In genomic region chr3:107142171-107142570, GRCh38 we compare ENCODE assay signal across 17 cellular contexts.
DNase-seq lines count a peak whose midpoint lies in the region; ATAC-seq and TF ChIP-seq lines count a peak whose summit lies in the region.
"Had no signal": no experiment of that assay in that cellular context is flagged by ENCODE, and none has a peak within 500 bp of the region (broad histone marks: within the 10 kb centered on the region; RNA-seq: fewer than 3 reads in every experiment).

No MANE protein-coding gene starts in this region.

- no peak overlapping the region for H3K4me3 ChIP-seq in neuronal stem cell (ENCODE audit: low read length in 2 of 2)
- H3K4me3 ChIP-seq in mucosa of descending colon, result no peak overlapping the region
- H3K4me3 ChIP-seq: Peyer's patch, SK-N-MC had no signal

- H3K9ac ChIP-seq in neuronal stem cell (ENCODE audit: low read depth, low read length, poor library complexity), result no peak overlapping the region

- no peak for ATAC-seq in SK-N-SH treated with all-trans-retinoic acid at 6 μM for 48 hours
- no peak for ATAC-seq in mucosa of descending colon
- ATAC-seq: HepG2, T-cell had no signal

- H3K9me3 ChIP-seq in neuronal stem cell (replicated peaks in 1 of 2; ENCODE audit: control insufficient read depth in 2 of 2, insufficient read depth in 1 of 2, low read depth in 1 of 2, low read length in 2 of 2) (no peaks in the 10 kb centered on the region), mucosa of descending colon (no peaks in the 10 kb centered on the region)
- H3K9me3 ChIP-seq: BE2C had no signal

- H3K4ac ChIP-seq in neuronal stem cell (ENCODE audit: low read length), result no peak overlapping the region

- H2BK120ac ChIP-seq in neuronal stem cell (ENCODE audit: low read depth, low read length), result no peak overlapping the region

- intact Hi-C loops in mucosa of descending colon (cut with DNase I, micrococcal nuclease), result no loop called here

- DNase-seq in G401 (ENCODE audit: low spot score) (peak; percentile 88), NCI-H524 (lab: John Stamatoyannopoulos, UW) (peak; percentile 66 to 88), cerebellum (ENCODE audit: low spot score) (peak; percentile 44), neuronal stem cell (ENCODE audit: low spot score) (no peak), DMS53 treated with DMSO at 0.1 percent for 48 hours (lab: John Stamatoyannopoulos, UW; ENCODE audit: unreplicated experiment) (no peak), mucosa of descending colon (no peak)
- DNase-seq: BE2C; CD4-positive, alpha-beta T cell; KG1; NCI-H1048; NCI-H774; Peyer's patch; Right ventricle myocardium superior; T-cell had no signal

- H4K91ac ChIP-seq in neuronal stem cell (ENCODE audit: low read depth, low read length, poor library complexity), result no peak overlapping the region

- no peak overlapping the region for H2AFZ ChIP-seq in neuronal stem cell (ENCODE audit: low read length)

- no peak overlapping the region for H2AK5ac ChIP-seq in neuronal stem cell (ENCODE audit: low read depth, low read length)

- WGBS in neuronal stem cell (ENCODE audit: extremely low coverage in 2 of 2, insufficient read length in 2 of 2, insufficient replicate concordance in 1 of 2), 2 donors, result no CpG with 5 or more reads among the region's 1 CpG

- H3K14ac ChIP-seq in neuronal stem cell (ENCODE audit: low read length), result no peak overlapping the region

- H3K27me3 ChIP-seq in neuronal stem cell (ENCODE audit: control insufficient read depth in 3 of 3, insufficient read depth in 3 of 3, low read depth in 1 of 3, low read length in 3 of 3), result no peaks in the 10 kb centered on the region
- H3K27me3 ChIP-seq: BE2C, Peyer's patch had no signal

- no peak overlapping the region for H3K23ac ChIP-seq in neuronal stem cell (ENCODE audit: low read depth, low read length, poor library complexity)

- H2BK12ac ChIP-seq in neuronal stem cell (ENCODE audit: low read length), result no peak overlapping the region

- H2BK5ac ChIP-seq in neuronal stem cell (ENCODE audit: low read length), result no peak overlapping the region

- H3K4me2 ChIP-seq in neuronal stem cell (ENCODE audit: insufficient read depth, low read length, poor library complexity, severe bottlenecking), result no peak overlapping the region

- TF ChIP-seq CTCF in mucosa of descending colon (IDR thresholded peaks at IDR 0.05), result no peak

- no peak overlapping the region for H3K18ac ChIP-seq in neuronal stem cell (ENCODE audit: low read length)

- H4K8ac ChIP-seq in neuronal stem cell (ENCODE audit: low read depth, low read length), result no peak overlapping the region

- in situ Hi-C loops in G401 (cut with HindIII; ENCODE audit: low sequenced_read_pairs), result no loop called here

- H3K27ac ChIP-seq in neuronal stem cell (replicated peaks; ENCODE audit: low read length), result peak overlapping the region; percentile 59
- H3K27ac ChIP-seq: Peyer's patch, SK-N-MC had no signal

- no peaks in the 10 kb centered on the region for H3K79me1 ChIP-seq in neuronal stem cell (ENCODE audit: low read depth, low read length)

- H3K4me1 ChIP-seq in neuronal stem cell (ENCODE audit: control insufficient read depth in 2 of 2, insufficient read depth in 1 of 2, low read depth in 1 of 2, low read length in 2 of 2), result peaks cover 0 to 7% of the 10 kb centered on the region in 2 donors
- no peaks in the 10 kb centered on the region for H3K4me1 ChIP-seq in mucosa of descending colon (ENCODE audit: low read depth)
- H3K4me1 ChIP-seq: BE2C, Peyer's patch had no signal

- no peak overlapping the region for H2BK15ac ChIP-seq in neuronal stem cell (ENCODE audit: low read length)

- no peaks in the 10 kb centered on the region for H3K36me3 ChIP-seq in neuronal stem cell (replicated peaks in 1 of 2; ENCODE audit: control insufficient read depth in 2 of 2, insufficient read depth in 2 of 2, low read length in 2 of 2)
- H3K36me3 ChIP-seq in mucosa of descending colon (ENCODE audit: low read depth), result no peaks in the 10 kb centered on the region
- H3K36me3 ChIP-seq: BE2C, Peyer's patch had no signal

TF ChIP-seq in SK-N-SH treated with all-trans-retinoic acid at 6 μM for 48 hours, 23 proteins besides CTCF, POLR2A, EP300 and RAD21:
- TF ChIP-seq ZNF70 (CRISPR knock-in tag; IDR thresholded peaks at IDR 0.05), result no peak
- no peak for TF ChIP-seq SNAI2 (CRISPR knock-in tag; IDR thresholded peaks at IDR 0.05)
- TF ChIP-seq CSDC2 (CRISPR knock-in tag; IDR thresholded peaks at IDR 0.05), result no peak
- no peak for TF ChIP-seq ZFP30 (CRISPR knock-in tag; IDR thresholded peaks at IDR 0.05)
- TF ChIP-seq TOX (CRISPR knock-in tag; IDR thresholded peaks at IDR 0.05; ENCODE audit: borderline replicate concordance), result no peak
- TF ChIP-seq, protein P1, sequence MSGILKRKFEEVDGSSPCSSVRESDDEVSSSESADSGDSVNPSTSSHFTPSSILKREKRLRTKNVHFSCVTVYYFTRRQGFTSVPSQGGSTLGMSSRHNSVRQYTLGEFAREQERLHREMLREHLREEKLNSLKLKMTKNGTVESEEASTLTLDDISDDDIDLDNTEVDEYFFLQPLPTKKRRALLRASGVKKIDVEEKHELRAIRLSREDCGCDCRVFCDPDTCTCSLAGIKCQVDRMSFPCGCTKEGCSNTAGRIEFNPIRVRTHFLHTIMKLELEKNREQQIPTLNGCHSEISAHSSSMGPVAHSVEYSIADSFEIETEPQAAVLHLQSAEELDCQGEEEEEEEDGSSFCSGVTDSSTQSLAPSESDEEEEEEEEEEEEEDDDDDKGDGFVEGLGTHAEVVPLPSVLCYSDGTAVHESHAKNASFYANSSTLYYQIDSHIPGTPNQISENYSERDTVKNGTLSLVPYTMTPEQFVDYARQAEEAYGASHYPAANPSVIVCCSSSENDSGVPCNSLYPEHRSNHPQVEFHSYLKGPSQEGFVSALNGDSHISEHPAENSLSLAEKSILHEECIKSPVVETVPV (CRISPR knock-in tag; IDR thresholded peaks at IDR 0.05), result no peak
- TF ChIP-seq POU6F1 (CRISPR knock-in tag; IDR thresholded peaks at IDR 0.05; ENCODE audit: borderline replicate concordance, low read depth), result no peak
- TF ChIP-seq TCF4 (CRISPR knock-in tag; IDR thresholded peaks at IDR 0.05; ENCODE audit: borderline replicate concordance), result no peak
- TF ChIP-seq ISL1 (CRISPR knock-in tag; IDR thresholded peaks at IDR 0.05), result no peak
- no peak for TF ChIP-seq ZFP3 (CRISPR knock-in tag; IDR thresholded peaks at IDR 0.05)
- no peak for TF ChIP-seq RARB (CRISPR knock-in tag; IDR thresholded peaks at IDR 0.05)
- TF ChIP-seq OSR1 (CRISPR knock-in tag; IDR thresholded peaks at IDR 0.05), result no peak
- no peak for TF ChIP-seq PPARA (CRISPR knock-in tag; IDR thresholded peaks at IDR 0.05; ENCODE audit: borderline replicate concordance)
- no peak for TF ChIP-seq BACH2 (CRISPR knock-in tag; IDR thresholded peaks at IDR 0.05; ENCODE audit: borderline replicate concordance)
- TF ChIP-seq, protein P2, sequence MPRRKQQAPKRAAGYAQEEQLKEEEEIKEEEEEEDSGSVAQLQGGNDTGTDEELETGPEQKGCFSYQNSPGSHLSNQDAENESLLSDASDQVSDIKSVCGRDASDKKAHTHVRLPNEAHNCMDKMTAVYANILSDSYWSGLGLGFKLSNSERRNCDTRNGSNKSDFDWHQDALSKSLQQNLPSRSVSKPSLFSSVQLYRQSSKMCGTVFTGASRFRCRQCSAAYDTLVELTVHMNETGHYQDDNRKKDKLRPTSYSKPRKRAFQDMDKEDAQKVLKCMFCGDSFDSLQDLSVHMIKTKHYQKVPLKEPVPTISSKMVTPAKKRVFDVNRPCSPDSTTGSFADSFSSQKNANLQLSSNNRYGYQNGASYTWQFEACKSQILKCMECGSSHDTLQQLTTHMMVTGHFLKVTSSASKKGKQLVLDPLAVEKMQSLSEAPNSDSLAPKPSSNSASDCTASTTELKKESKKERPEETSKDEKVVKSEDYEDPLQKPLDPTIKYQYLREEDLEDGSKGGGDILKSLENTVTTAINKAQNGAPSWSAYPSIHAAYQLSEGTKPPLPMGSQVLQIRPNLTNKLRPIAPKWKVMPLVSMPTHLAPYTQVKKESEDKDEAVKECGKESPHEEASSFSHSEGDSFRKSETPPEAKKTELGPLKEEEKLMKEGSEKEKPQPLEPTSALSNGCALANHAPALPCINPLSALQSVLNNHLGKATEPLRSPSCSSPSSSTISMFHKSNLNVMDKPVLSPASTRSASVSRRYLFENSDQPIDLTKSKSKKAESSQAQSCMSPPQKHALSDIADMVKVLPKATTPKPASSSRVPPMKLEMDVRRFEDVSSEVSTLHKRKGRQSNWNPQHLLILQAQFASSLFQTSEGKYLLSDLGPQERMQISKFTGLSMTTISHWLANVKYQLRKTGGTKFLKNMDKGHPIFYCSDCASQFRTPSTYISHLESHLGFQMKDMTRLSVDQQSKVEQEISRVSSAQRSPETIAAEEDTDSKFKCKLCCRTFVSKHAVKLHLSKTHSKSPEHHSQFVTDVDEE (CRISPR knock-in tag; IDR thresholded peaks at IDR 0.05), result no peak
- no peak for TF ChIP-seq ZNF565 (CRISPR knock-in tag; conservative IDR thresholded peaks at IDR 0.05; ENCODE audit: low read depth)
- TF ChIP-seq, protein P3, sequence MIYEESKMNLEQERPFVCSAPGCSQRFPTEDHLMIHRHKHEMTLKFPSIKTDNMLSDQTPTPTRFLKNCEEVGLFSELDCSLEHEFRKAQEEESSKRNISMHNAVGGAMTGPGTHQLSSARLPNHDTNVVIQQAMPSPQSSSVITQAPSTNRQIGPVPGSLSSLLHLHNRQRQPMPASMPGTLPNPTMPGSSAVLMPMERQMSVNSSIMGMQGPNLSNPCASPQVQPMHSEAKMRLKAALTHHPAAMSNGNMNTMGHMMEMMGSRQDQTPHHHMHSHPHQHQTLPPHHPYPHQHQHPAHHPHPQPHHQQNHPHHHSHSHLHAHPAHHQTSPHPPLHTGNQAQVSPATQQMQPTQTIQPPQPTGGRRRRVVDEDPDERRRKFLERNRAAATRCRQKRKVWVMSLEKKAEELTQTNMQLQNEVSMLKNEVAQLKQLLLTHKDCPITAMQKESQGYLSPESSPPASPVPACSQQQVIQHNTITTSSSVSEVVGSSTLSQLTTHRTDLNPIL (CRISPR knock-in tag; IDR thresholded peaks at IDR 0.05; ENCODE audit: low read depth), result no peak
- no peak for TF ChIP-seq ARNTL (CRISPR knock-in tag; IDR thresholded peaks at IDR 0.05; ENCODE audit: borderline replicate concordance, low read depth)

Comparison
In these comparisons a context has a peak if more than half of its experiments do, and no peak if none do; other contexts are left out.
1. DNase-seq: peak in G401 (single experiment), NCI-H524 (2 of 2) and cerebellum (single experiment); none in neuronal stem cell (single experiment), DMS53 treated with DMSO at 0.1 percent for 48 hours (single experiment) and mucosa of descending colon (0 of 3).